19 cellular contexts compared by ENCODE assay signal in genomic region chr10:27245846-27246245, GRCh38.
"Had no signal": no experiment of that assay in that cellular context is flagged by ENCODE, and none has a peak within 500 bp of the region (broad histone marks: within the 10 kb centered on the region; RNA-seq: fewer than 3 reads in every experiment).

No MANE protein-coding gene starts in this region.

- H3K36me3 Mint-ChIP-seq: mesothelial cell of epicardium, natural killer cell had no signal

- H3K9me3 Mint-ChIP-seq: central memory CD8-positive, alpha-beta T cell; effector memory CD8-positive, alpha-beta T cell; immature natural killer cell; mesothelial cell of epicardium; natural killer cell had no signal

- H3K4me3 Mint-ChIP-seq: central memory CD8-positive, alpha-beta T cell; effector memory CD8-positive, alpha-beta T cell; immature natural killer cell; mesothelial cell of epicardium; natural killer cell had no signal

- H3K27me3 Mint-ChIP-seq: central memory CD8-positive, alpha-beta T cell; effector memory CD8-positive, alpha-beta T cell had no signal

- H3K27ac Mint-ChIP-seq: effector memory CD8-positive, alpha-beta T cell; mesothelial cell of epicardium; natural killer cell had no signal

- H3K9me3 ChIP-seq: esophagus squamous epithelium, gastroesophageal sphincter, neutrophil, psoas muscle, sigmoid colon had no signal

- DNase-seq: cortex of kidney; effector memory CD8-positive, alpha-beta T cell; esophagus squamous epithelium; foreskin fibroblast; glutamatergic neuron; immature natural killer cell; left colon; natural killer cell; psoas muscle; sigmoid colon; stimulated activated CD4-positive, alpha-beta T cell treated with anti-CD3 and anti-CD28 coated beads, Interleukin-12 subunit alpha, Interleukin-12 subunit beta, amount 100 ng/mL, for 4 hours; stimulated activated naive CD4-positive, alpha-beta T cell treated with Interleukin-2 at 50 U/mL for 16 hours; trophoblast cell had no signal

- H3K4me3 ChIP-seq: esophagus squamous epithelium, gastroesophageal sphincter, psoas muscle, sigmoid colon, skin epidermis had no signal

- H3K27me3 ChIP-seq: esophagus squamous epithelium, gastroesophageal sphincter, neutrophil, sigmoid colon had no signal

- H3K27ac ChIP-seq: esophagus squamous epithelium, gastroesophageal sphincter, neutrophil, psoas muscle, sigmoid colon, skin epidermis had no signal

- FAIRE-seq: keratinocyte had no signal

- ATAC-seq: effector memory CD8-positive, alpha-beta T cell; gastroesophageal sphincter; left colon; natural killer cell; psoas muscle had no signal

- H3K36me3 ChIP-seq: esophagus squamous epithelium, gastroesophageal sphincter, neutrophil, sigmoid colon had no signal
